Comparison of ENCODE assay signal across 25 cellular contexts in the genomic region with DNA sequence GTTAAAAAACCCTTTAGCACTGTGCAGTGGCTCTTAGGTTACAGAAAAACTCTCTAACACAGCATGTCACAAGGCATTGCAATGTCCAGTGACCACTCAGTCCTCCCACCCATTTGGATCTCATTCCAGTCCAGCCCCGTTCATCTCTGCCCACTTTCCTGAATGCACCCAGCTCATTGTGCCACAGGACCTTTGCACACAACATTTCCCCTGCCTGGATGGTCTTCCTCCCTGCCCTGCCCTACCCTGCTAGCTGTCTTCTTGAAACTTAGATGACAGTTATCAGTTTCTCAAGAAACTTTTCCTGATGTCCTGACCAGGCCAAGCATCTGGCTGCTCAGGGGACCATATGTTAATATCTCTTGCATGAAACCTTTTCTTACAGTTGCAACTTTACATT.
"Had no signal": no experiment of that assay in that cellular context is flagged by ENCODE, and none has a peak within 500 bp of the region (broad histone marks: within the 10 kb centered on the region; RNA-seq: fewer than 3 reads in every experiment).

No MANE protein-coding gene starts in this region.

- H3K4me1 ChIP-seq: breast epithelium, parathyroid adenoma had no signal

- H3K27ac ChIP-seq: breast epithelium, esophagus muscularis mucosa, foreskin keratinocyte, lower lobe of right lung, parathyroid adenoma, right atrium auricular region, spleen had no signal

- DNase-seq: activated CD4-positive, alpha-beta T cell treated with anti-CD3 and anti-CD28 coated beads for 48 hours; activated CD4-positive, alpha-beta T cell treated with anti-CD3 and anti-CD28 coated beads, Interleukin-2, amount 50 U/mL, for 48 hours; activated CD8-positive, alpha-beta memory T cell treated with anti-CD3 and anti-CD28 coated beads for 24 hours; activated gamma-delta T cell; activated naive CD4-positive, alpha-beta T cell treated with anti-CD3 and anti-CD28 coated beads, Interleukin-2, amount 10 ng/mL, durations not matched to agents 7 days and 5 days; amygdala; central memory CD4-positive, alpha-beta T cell; foreskin keratinocyte; heart left ventricle; left lung; lower lobe of right lung; naive thymus-derived CD4-positive, alpha-beta T cell; nucleus accumbens; spleen; stimulated activated naive CD4-positive, alpha-beta T cell treated with Interleukin-2 at 50 U/mL for 16 hours; T-cell; transverse colon had no signal

- H3K4me3 Mint-ChIP-seq: activated naive CD4-positive, alpha-beta T cell treated with anti-CD3 and anti-CD28 coated beads, Interleukin-2, amount 10 ng/mL, durations not matched to agents 7 days and 5 days; activated T-helper 1 cell treated with anti-CD3 and anti-CD28 coated beads, Interleukin-12 subunit alpha, Interleukin-12 subunit beta, Interleukin-2, Interleukin-4 antibody, amounts not matched to agents 30 ng/mL and 10 ng/mL and 1 ng/mL, durations not matched to agents 14 hours and 24 hours and 36 hours; dendritic cell treated with granulocyte-macrophage colony-stimulating factor and Interleukin-4, amounts not matched to agents 40 ng/mL and 50 ng/mL, for 4 days; naive thymus-derived CD4-positive, alpha-beta T cell; neural crest cell; T-cell had no signal

- H3K9me3 ChIP-seq: breast epithelium, esophagus muscularis mucosa, heart left ventricle, left lung, lower lobe of right lung, right atrium auricular region, spleen, transverse colon had no signal

- H3K9me3 Mint-ChIP-seq: activated naive CD4-positive, alpha-beta T cell treated with anti-CD3 and anti-CD28 coated beads, Interleukin-2, amount 10 ng/mL, durations not matched to agents 7 days and 5 days; activated T-helper 1 cell treated with anti-CD3 and anti-CD28 coated beads, Interleukin-12 subunit alpha, Interleukin-12 subunit beta, Interleukin-2, Interleukin-4 antibody, amounts not matched to agents 30 ng/mL and 10 ng/mL and 1 ng/mL, durations not matched to agents 14 hours and 24 hours and 36 hours; dendritic cell treated with granulocyte-macrophage colony-stimulating factor and Interleukin-4, amounts not matched to agents 40 ng/mL and 50 ng/mL, for 4 days; naive thymus-derived CD4-positive, alpha-beta T cell; neural crest cell; T-cell had no signal

- H2AFZ ChIP-seq: parathyroid adenoma had no signal

- H3K27me3 ChIP-seq: breast epithelium, esophagus muscularis mucosa, foreskin keratinocyte, heart left ventricle, left lung, right atrium auricular region, spleen, transverse colon had no signal

- ATAC-seq: activated CD4-positive, CD25-positive, alpha-beta regulatory T cell treated with anti-CD3 and anti-CD28 coated beads, Interleukin-2, amount 50 U/mL, for 24 hours; foreskin keratinocyte; heart left ventricle; left lung; lower lobe of right lung; naive thymus-derived CD4-positive, alpha-beta T cell; T-cell had no signal

- H3K27ac Mint-ChIP-seq: activated naive CD4-positive, alpha-beta T cell treated with anti-CD3 and anti-CD28 coated beads, Interleukin-2, amount 10 ng/mL, durations not matched to agents 7 days and 5 days; dendritic cell treated with granulocyte-macrophage colony-stimulating factor and Interleukin-4, amounts not matched to agents 40 ng/mL and 50 ng/mL, for 4 days; T-cell had no signal

- H3K9ac ChIP-seq: parathyroid adenoma had no signal

- H3K27me3 Mint-ChIP-seq: activated naive CD4-positive, alpha-beta T cell treated with anti-CD3 and anti-CD28 coated beads, Interleukin-2, amount 10 ng/mL, durations not matched to agents 7 days and 5 days; dendritic cell treated with granulocyte-macrophage colony-stimulating factor and Interleukin-4, amounts not matched to agents 40 ng/mL and 50 ng/mL, for 4 days; naive thymus-derived CD4-positive, alpha-beta T cell; T-cell had no signal

- H3K4me3 ChIP-seq: breast epithelium, esophagus muscularis mucosa, heart left ventricle, left lung, lower lobe of right lung, right atrium auricular region, spleen, transverse colon had no signal

- H3K36me3 ChIP-seq: breast epithelium, right atrium auricular region, transverse colon had no signal
